11 cellular contexts compared by ENCODE assay signal in the genomic region with DNA sequence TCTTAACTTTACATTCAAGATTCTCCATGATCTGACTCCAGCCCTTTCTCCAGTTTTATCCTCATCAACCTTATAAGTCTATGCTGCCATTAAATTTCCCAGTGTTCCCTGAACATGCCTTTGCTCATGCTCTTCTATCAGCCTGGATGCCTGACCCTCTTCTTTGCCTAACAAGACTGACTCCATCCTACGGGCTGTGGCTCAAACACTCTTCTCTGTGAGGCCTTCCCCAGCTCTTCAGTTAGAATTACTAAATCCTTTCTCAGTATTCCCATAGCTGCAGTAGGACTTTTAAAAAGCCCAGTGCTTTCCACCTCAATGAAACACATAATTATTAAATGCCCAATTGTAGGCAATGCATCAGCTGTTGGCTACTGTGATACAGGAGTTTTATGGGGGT.
"Had no signal": no experiment of that assay in that cellular context is flagged by ENCODE, and none has a peak within 500 bp of the region (broad histone marks: within the 10 kb centered on the region; RNA-seq: fewer than 3 reads in every experiment).

No MANE protein-coding gene starts in this region.

- FAIRE-seq: H1, H54 had no signal

- H3K4me1 ChIP-seq: HAP-1 had no signal

- H3K9me3 ChIP-seq: HAP-1 had no signal

- H3K4me3 ChIP-seq: GM23248, GM23338, HAP-1 had no signal

- ATAC-seq: GM23338, HCT116 had no signal

- H3K9ac ChIP-seq: GM23248 had no signal

- H3K36me3 ChIP-seq: HAP-1 had no signal

- H3K4me2 ChIP-seq: GM23338 had no signal

- H3K27ac ChIP-seq: GM23248 had no signal

- DNase-seq: GM23248, GOT3, H7, H9, HCEC 1CT, HFFc6 had no signal

- H2AFZ ChIP-seq: GM23248, GM23338 had no signal
